ENCODE assay signal across 13 cellular contexts in the genomic region with DNA sequence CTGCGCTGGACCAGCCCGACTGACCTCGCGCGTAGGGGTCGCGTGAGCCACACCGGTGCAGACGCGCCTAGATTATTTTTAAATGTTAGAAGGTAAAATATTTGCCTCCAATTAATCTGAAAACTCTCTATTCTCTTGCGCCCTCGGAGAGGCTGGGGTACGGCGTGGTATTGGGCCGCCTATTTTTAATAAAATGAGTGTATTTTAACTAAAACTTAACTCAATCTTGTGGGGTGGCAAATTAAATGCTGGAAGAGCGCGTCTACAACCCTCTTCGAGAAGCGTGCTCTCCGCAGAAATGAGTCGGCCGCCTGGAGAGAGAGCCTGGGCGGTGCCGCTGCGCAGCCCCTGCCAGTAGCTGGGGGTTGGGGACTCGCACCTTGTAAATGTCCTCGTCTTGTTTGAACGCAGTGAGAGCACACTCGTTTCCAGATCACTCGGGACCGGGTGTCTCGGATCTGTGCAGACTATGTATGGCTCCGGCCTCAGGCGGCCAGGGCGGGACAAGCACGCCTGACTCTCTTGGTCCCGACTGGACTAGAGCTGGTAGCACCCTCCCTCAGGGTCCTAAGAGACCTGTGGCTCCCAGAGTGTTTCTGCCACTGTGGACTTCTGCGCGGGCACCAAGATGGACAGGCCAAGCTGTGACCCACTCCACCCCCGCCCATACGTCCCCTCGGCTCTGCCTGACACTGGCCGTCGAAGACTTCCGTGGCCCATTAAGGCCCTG. TPM values are rescaled to one million over a fixed set of nuclear protein-coding genes. Genes with fewer than 3 reads are reported as not detected.
DNase-seq lines count a peak whose midpoint lies in the region; ATAC-seq and TF ChIP-seq lines count a peak whose summit lies in the region.
"Had no signal": no experiment of that assay in that cellular context is flagged by ENCODE, and none has a peak within 500 bp of the region (broad histone marks: within the 10 kb centered on the region; RNA-seq: fewer than 3 reads in every experiment).

No MANE protein-coding gene starts in this region.

- peaks cover 100% of the 10 kb centered on the region for H3K27me3 Mint-ChIP-seq in stimulated activated naive CD8-positive, alpha-beta T cell treated with anti-CD3 and anti-CD28 coated beads, Interleukin-15, amount 100 ng/mL, for 72 hours

- no peak for ATAC-seq in stimulated activated naive CD8-positive, alpha-beta T cell treated with anti-CD3 and anti-CD28 coated beads, Interleukin-15, amount 100 ng/mL, for 72 hours
- no peak for ATAC-seq in HG02623 (IDR thresholded peaks at IDR 0.05; ENCODE audit: unreplicated experiment)
- ATAC-seq: stimulated activated memory B cell treated with anti-CD40 and anti-IgM and Interleukin-4, amounts not matched to agents 10 μg/mL and 1 μg/mL and 100 μg/mL, for 72 hours had no signal

- H3K27ac Mint-ChIP-seq in stimulated activated naive CD8-positive, alpha-beta T cell treated with anti-CD3 and anti-CD28 coated beads, Interleukin-15, amount 100 ng/mL, for 72 hours: no peak overlapping the region
- H3K27ac Mint-ChIP-seq: activated T-helper 2 cell treated with anti-CD3 and anti-CD28 coated beads, Interferon-gamma antibody, Interleukin-2, Interleukin-4, amounts not matched to agents 10 μg/mL and 5 μg/mL and 100 μg/mL, durations not matched to agents 14 hours and 24 hours and 36 hours; stimulated activated memory B cell treated with anti-CD40 and anti-IgM and Interleukin-4, amounts not matched to agents 10 μg/mL and 1 μg/mL and 100 μg/mL, for 72 hours had no signal

- H3K9me3 Mint-ChIP-seq in stimulated activated naive CD8-positive, alpha-beta T cell treated with anti-CD3 and anti-CD28 coated beads, Interleukin-15, amount 100 ng/mL, for 72 hours: no peaks in the 10 kb centered on the region
- H3K9me3 Mint-ChIP-seq: activated CD4-positive, alpha-beta T cell treated with anti-CD3 and anti-CD28 coated beads, Interleukin-2, amount 10 ng/mL, durations not matched to agents 24 days and 14 days; activated T-helper 2 cell treated with anti-CD3 and anti-CD28 coated beads, Interferon-gamma antibody, Interleukin-2, Interleukin-4, amounts not matched to agents 10 μg/mL and 5 μg/mL and 100 μg/mL, durations not matched to agents 14 hours and 24 hours and 36 hours; stimulated activated memory B cell treated with anti-CD40 and anti-IgM and Interleukin-4, amounts not matched to agents 10 μg/mL and 1 μg/mL and 100 μg/mL, for 72 hours had no signal

- DNase-seq in GM20000 (ENCODE audit: low spot score) (peak; percentile 19), ascending aorta (ENCODE audit: low spot score in 2 of 2) (peak in 1 of 2 donors; percentile 69), left kidney (ENCODE audit: low read depth, low spot score) (peak; percentile 39), retina (peak; percentile 61), islet precursor cell (no peak), cerebellar nuclear complex (lab: John Stamatoyannopoulos, UW) (no peak)
- DNase-seq in stimulated activated naive CD8-positive, alpha-beta T cell treated with anti-CD3 and anti-CD28 coated beads, Interleukin-15, amount 100 ng/mL, for 72 hours: no peak
- DNase-seq: OCI-M1; stimulated activated CD4-positive, alpha-beta T cell treated with anti-CD3 and anti-CD28 coated beads, Interleukin-1b, Interleukin-23, amount 100 ng/mL, for 48 hours had no signal

- no peaks in the 10 kb centered on the region for H3K36me3 ChIP-seq in ascending aorta

- peaks cover 32% of the 10 kb centered on the region for H3K4me1 Mint-ChIP-seq in stimulated activated naive CD8-positive, alpha-beta T cell treated with anti-CD3 and anti-CD28 coated beads, Interleukin-15, amount 100 ng/mL, for 72 hours

- H3K27me3 ChIP-seq in ascending aorta: no peaks in the 10 kb centered on the region

- H3K4me3 Mint-ChIP-seq in stimulated activated naive CD8-positive, alpha-beta T cell treated with anti-CD3 and anti-CD28 coated beads, Interleukin-15, amount 100 ng/mL, for 72 hours: no peak overlapping the region
- H3K4me3 Mint-ChIP-seq: stimulated activated memory B cell treated with anti-CD40 and anti-IgM and Interleukin-4, amounts not matched to agents 10 μg/mL and 1 μg/mL and 100 μg/mL, for 72 hours had no signal

- TF ChIP-seq CTCF in GM20000 (IDR thresholded peaks at IDR 0.05; ENCODE audit: extremely low read depth, missing control alignments) (no peak), ascending aorta (IDR thresholded peaks at IDR 0.05) (no peak)

- no peaks in the 10 kb centered on the region for H3K9me3 ChIP-seq in ascending aorta

- peaks cover 0 to 8% of the 10 kb centered on the region in 2 donors for H3K4me1 ChIP-seq in ascending aorta

- peak overlapping the region in 1 of 2 donors; percentile 95 for H3K27ac ChIP-seq in ascending aorta

- intact Hi-C loops in ascending aorta (cut with DNase I): loop anchor here (1.0 to 2.0 kb wide), 3 partner anchors 272 to 531 kb away; no protein-coding TSS in a partner anchor

- H3K4me3 ChIP-seq in ascending aorta: peak overlapping the region; percentile 60 to 79

RNA-seq across cellular contexts. Expression of a gene that starts 2.0 kb away (rescaled TPM):
- total RNA-seq in ascending aorta: 84.6 TPM

Comparison
In these comparisons a context has a peak if more than half of its experiments do, and no peak if none do; other contexts are left out.
1. DNase-seq: peak in GM20000 (single experiment), left kidney (single experiment) and retina (single experiment); none in stimulated activated naive CD8-positive, alpha-beta T cell treated with anti-CD3 and anti-CD28 coated beads, Interleukin-15, amount 100 ng/mL, for 72 hours (0 of 2), islet precursor cell (single experiment) and cerebellar nuclear complex (0 of 2).